ENCODE assay signal across 19 cellular contexts in the genomic region with DNA sequence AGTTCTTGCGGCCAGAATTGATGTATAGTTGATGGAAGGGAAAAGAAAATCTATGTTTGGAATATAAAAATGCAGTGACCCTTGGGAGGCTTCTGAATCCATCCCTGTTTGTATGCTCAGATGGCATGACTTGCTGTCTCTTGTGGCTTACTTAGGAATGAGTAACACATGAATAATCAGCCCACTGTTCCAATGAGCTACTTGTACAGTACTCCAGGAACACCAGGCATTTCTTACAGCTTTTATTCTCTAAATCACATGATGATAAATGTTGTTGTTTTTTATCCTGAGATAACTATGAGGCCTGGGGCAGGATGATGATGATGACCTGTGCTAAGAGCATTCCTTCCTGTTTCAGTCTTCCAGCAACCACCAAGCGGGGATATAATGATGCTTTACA. TPM values are rescaled to one million over a fixed set of nuclear protein-coding genes. Genes with fewer than 3 reads are reported as not detected.
DNase-seq lines count a peak whose midpoint lies in the region; ATAC-seq, FAIRE-seq and TF ChIP-seq lines count a peak whose summit lies in the region.
"Had no signal": no experiment of that assay in that cellular context is flagged by ENCODE, and none has a peak within 500 bp of the region (broad histone marks: within the 10 kb centered on the region; RNA-seq: fewer than 3 reads in every experiment).

No MANE protein-coding gene starts in this region.

- FAIRE-seq in small intestine (lab: Jason Lieb, UNC): no peak

- H3K27ac ChIP-seq in SK-N-SH (ENCODE audit: low read depth in 2 of 2, low read length in 1 of 2): no peak overlapping the region
- H3K27ac ChIP-seq in RWPE1: no peak overlapping the region
- no peak overlapping the region for H3K27ac ChIP-seq in small intestine (ENCODE audit: low read depth in 1 of 2, low read length in 1 of 2)
- H3K27ac ChIP-seq: 22Rv1, heart left ventricle, left ventricle myocardium inferior, tibial nerve had no signal

- no peak for TF ChIP-seq CTCF in SK-N-SH (IDR thresholded peaks at IDR 0.05)
- no peak for TF ChIP-seq CTCF in RWPE1 (conservative IDR thresholded peaks at IDR 0.05; ENCODE audit: low read depth)
- no peak for TF ChIP-seq CTCF in fibroblast of mammary gland (conservative IDR thresholded peaks at IDR 0.05; ENCODE audit: control insufficient read depth, insufficient read depth, low read depth, low read length)

- H3K27ac Mint-ChIP-seq in stimulated activated effector memory CD8-positive, alpha-beta T cell treated with anti-CD3 and anti-CD28 coated beads, Interleukin-12 subunit alpha, Interleukin-12 subunit beta, amount 100 ng/mL, for 72 hours: no peak overlapping the region
- H3K27ac Mint-ChIP-seq in T-helper 2 cell treated with Interferon-gamma antibody and Interleukin-4, amounts not matched to agents 5 μg/mL and 100 μg/mL, for 36 hours: no peak overlapping the region
- H3K27ac Mint-ChIP-seq: nephron progenitor cell had no signal

- no peak overlapping the region for H2AFZ ChIP-seq in SK-N-SH (ENCODE audit: low read depth)

- H3K79me2 ChIP-seq in SK-N-SH (ENCODE audit: insufficient read depth): no peaks in the 10 kb centered on the region

- H3K36me3 Mint-ChIP-seq in stimulated activated effector memory CD8-positive, alpha-beta T cell treated with anti-CD3 and anti-CD28 coated beads, Interleukin-12 subunit alpha, Interleukin-12 subunit beta, amount 100 ng/mL, for 72 hours: no peaks in the 10 kb centered on the region
- H3K36me3 Mint-ChIP-seq in T-helper 2 cell treated with Interferon-gamma antibody and Interleukin-4, amounts not matched to agents 5 μg/mL and 100 μg/mL, for 36 hours (ENCODE audit: low read depth): no peaks in the 10 kb centered on the region

- no peak overlapping the region for H3K4me3 Mint-ChIP-seq in stimulated activated effector memory CD8-positive, alpha-beta T cell treated with anti-CD3 and anti-CD28 coated beads, Interleukin-12 subunit alpha, Interleukin-12 subunit beta, amount 100 ng/mL, for 72 hours
- no peak overlapping the region for H3K4me3 Mint-ChIP-seq in T-helper 2 cell treated with Interferon-gamma antibody and Interleukin-4, amounts not matched to agents 5 μg/mL and 100 μg/mL, for 36 hours
- H3K4me3 Mint-ChIP-seq: nephron progenitor cell had no signal

- CTCF ChIA-PET in SK-N-SH (lab: Yijun Ruan, JAX) (no interaction called here), RWPE1 (lab: Yijun Ruan, JAX) (interaction anchor here (0.6 kb wide), 1 partner anchor 37 kb away, joined by 3 read pairs; no protein-coding TSS in a partner anchor)

- H3K27me3 ChIP-seq in SK-N-SH (ENCODE audit: insufficient read depth) (no peaks in the 10 kb centered on the region), small intestine (ENCODE audit: control insufficient read depth in 2 of 2, insufficient read depth in 2 of 2, low read length in 2 of 2) (no peaks in the 10 kb centered on the region)
- H3K27me3 ChIP-seq: heart left ventricle, tibial nerve had no signal

- H3K4me2 ChIP-seq in SK-N-SH: peak overlapping the region; percentile 5; the same call in 1 of the 2 replicates

- no peaks in the 10 kb centered on the region for H4K20me1 ChIP-seq in SK-N-SH (ENCODE audit: insufficient read depth)

- H3K36me3 ChIP-seq in SK-N-SH (replicated peaks in 1 of 2; ENCODE audit: control insufficient read depth in 1 of 2, insufficient read depth in 2 of 2, low read length in 1 of 2): no peaks in the 10 kb centered on the region
- no peaks in the 10 kb centered on the region for H3K36me3 ChIP-seq in small intestine (ENCODE audit: control insufficient read depth in 2 of 2, insufficient read depth in 2 of 2, low read length in 2 of 2)
- H3K36me3 ChIP-seq: heart left ventricle, left ventricle myocardium inferior, tibial nerve had no signal

- H3K4me1 ChIP-seq in SK-N-SH (ENCODE audit: control insufficient read depth in 1 of 2, insufficient read depth in 2 of 2, low read depth in 1 of 2, low read length in 1 of 2): no peaks in the 10 kb centered on the region
- no peaks in the 10 kb centered on the region for H3K4me1 ChIP-seq in small intestine (ENCODE audit: control insufficient read depth in 2 of 2, insufficient read depth in 1 of 2, low read depth in 1 of 2, low read length in 1 of 2)
- H3K4me1 ChIP-seq: heart left ventricle, left ventricle myocardium inferior, tibial nerve had no signal

- H3K9me3 Mint-ChIP-seq in stimulated activated effector memory CD8-positive, alpha-beta T cell treated with anti-CD3 and anti-CD28 coated beads, Interleukin-12 subunit alpha, Interleukin-12 subunit beta, amount 100 ng/mL, for 72 hours: no peaks in the 10 kb centered on the region
- H3K9me3 Mint-ChIP-seq in T-helper 2 cell treated with Interferon-gamma antibody and Interleukin-4, amounts not matched to agents 5 μg/mL and 100 μg/mL, for 36 hours: no peaks in the 10 kb centered on the region
- H3K9me3 Mint-ChIP-seq: nephron progenitor cell had no signal

- WGBS in SK-N-SH (ENCODE audit: low lambda C conversion rate): 6% methylated on average over 2 of the region's 2 CpGs
- WGBS in small intestine, 3 donors: 81 to 89% (median 88%) methylated on average over 2 of the region's 2 CpGs

- no peaks in the 10 kb centered on the region for H3K4me1 Mint-ChIP-seq in stimulated activated effector memory CD8-positive, alpha-beta T cell treated with anti-CD3 and anti-CD28 coated beads, Interleukin-12 subunit alpha, Interleukin-12 subunit beta, amount 100 ng/mL, for 72 hours
- H3K4me1 Mint-ChIP-seq in T-helper 2 cell treated with Interferon-gamma antibody and Interleukin-4, amounts not matched to agents 5 μg/mL and 100 μg/mL, for 36 hours (ENCODE audit: low read depth): peaks cover 3% of the 10 kb centered on the region

- POLR2A ChIA-PET in SK-N-SH (lab: Yijun Ruan, JAX) (no interaction called here), RWPE1 (lab: Yijun Ruan, JAX; ENCODE audit: low non-redundant PET) (no interaction called here)

- no peak overlapping the region for H3K4me3 ChIP-seq in SK-N-SH (ENCODE audit: low read depth in 2 of 2, low read length in 1 of 2)
- H3K4me3 ChIP-seq in fibroblast of mammary gland (ENCODE audit: control insufficient read depth, low read depth, low read length): no peak overlapping the region
- H3K4me3 ChIP-seq in small intestine (ENCODE audit: low read depth in 1 of 2, low read length in 2 of 2): no peak overlapping the region
- H3K4me3 ChIP-seq: heart left ventricle, left ventricle myocardium inferior, tibial nerve had no signal

- no peak overlapping the region for H3K9ac ChIP-seq in SK-N-SH

- no peak; the same call in 2 of the 3 replicates for ATAC-seq in SK-N-SH treated with all-trans-retinoic acid at 6 μM for 48 hours
- ATAC-seq in stimulated activated effector memory CD8-positive, alpha-beta T cell treated with anti-CD3 and anti-CD28 coated beads, Interleukin-12 subunit alpha, Interleukin-12 subunit beta, amount 100 ng/mL, for 72 hours: peak; percentile 72
- ATAC-seq: heart left ventricle had no signal

- no peak for TF ChIP-seq RAD21 in SK-N-SH (IDR thresholded peaks at IDR 0.05; ENCODE audit: low read length)

- no peaks in the 10 kb centered on the region for H3F3A ChIP-seq in SK-N-SH (replicated peaks; ENCODE audit: insufficient read depth)

- no peaks in the 10 kb centered on the region for H3K9me3 ChIP-seq in SK-N-SH
- H3K9me3 ChIP-seq in small intestine (ENCODE audit: control insufficient read depth, low read depth): no peaks in the 10 kb centered on the region
- H3K9me3 ChIP-seq: heart left ventricle, left ventricle myocardium inferior, tibial nerve had no signal

- peaks cover 3% of the 10 kb centered on the region for H3K27me3 Mint-ChIP-seq in T-helper 2 cell treated with Interferon-gamma antibody and Interleukin-4, amounts not matched to agents 5 μg/mL and 100 μg/mL, for 36 hours (ENCODE audit: low read depth)

- H3K9me2 ChIP-seq in SK-N-SH: no peaks in the 10 kb centered on the region

- DNase-seq in SK-N-SH (no peak), RWPE1 (ENCODE audit: low spot score) (peak; percentile 51), fibroblast of mammary gland (ENCODE audit: low read depth) (peak; percentile 95), small intestine (no peak)
- no peak for DNase-seq in stimulated activated effector memory CD8-positive, alpha-beta T cell treated with anti-CD3 and anti-CD28 coated beads, Interleukin-12 subunit alpha, Interleukin-12 subunit beta, amount 100 ng/mL, for 72 hours (ENCODE audit: low spot score in 2 of 2)
- no peak for DNase-seq in activated CD4-positive, alpha-beta T cell treated with anti-CD3 and anti-CD28 coated beads for 4 hours
- DNase-seq in T-helper 2 cell treated with Interferon-gamma antibody and Interleukin-4, amounts not matched to agents 5 μg/mL and 100 μg/mL, for 36 hours (ENCODE audit: low spot score): no peak
- DNase-seq: activated CD4-positive, alpha-beta T cell treated with anti-CD3 and anti-CD28 coated beads, Interleukin-2, amount 50 U/mL, for 48 hours; activated effector memory CD4-positive, alpha-beta T cell treated with anti-CD3 and anti-CD28 coated beads, Interleukin-2, amount 50 U/mL, for 16 hours; DND-41; heart left ventricle; KG1; left ventricle myocardium inferior; NCI-H2081; nephron progenitor cell; NK-92 treated with Interleukin-12 subunit alpha and Interleukin-12 subunit beta, amount 100 ng/mL, for 24 hours had no signal

- TF ChIP-seq EP300 in SK-N-SH (IDR thresholded peaks at IDR 0.05; ENCODE audit: borderline replicate concordance in 1 of 2, low read depth in 1 of 2, low read length in 1 of 2): no peak

TF ChIP-seq in SK-N-SH, 30 proteins besides CTCF, POLR2A, EP300 and RAD21 (continues in another document):
- TF ChIP-seq GABPA (IDR thresholded peaks at IDR 0.05; ENCODE audit: low read depth) (no peak), FOSL2 (IDR thresholded peaks at IDR 0.05; ENCODE audit: borderline replicate concordance, low read depth) (no peak), GATA2 (CRISPR knock-in tag; IDR thresholded peaks at IDR 0.05) (no peak), RCOR1 (IDR thresholded peaks at IDR 0.05; ENCODE audit: low read length) (no peak)

TF ChIP-seq in SK-N-SH treated with all-trans-retinoic acid at 6 μM for 48 hours, 23 proteins besides CTCF, POLR2A, EP300 and RAD21 (continues in another document):
- TF ChIP-seq BACH2 (CRISPR knock-in tag; IDR thresholded peaks at IDR 0.05; ENCODE audit: borderline replicate concordance) (no peak), PPARA (CRISPR knock-in tag; IDR thresholded peaks at IDR 0.05; ENCODE audit: borderline replicate concordance) (no peak), ZNF565 (CRISPR knock-in tag; conservative IDR thresholded peaks at IDR 0.05; ENCODE audit: low read depth) (no peak), ZNF8 (CRISPR knock-in tag; IDR thresholded peaks at IDR 0.05) (no peak)

RNA-seq across cellular contexts. Expression of a gene that starts 18.9 kb away (rescaled TPM):
- polyA plus RNA-seq in SK-N-SH (2012; rRNA removed): not detected in 2 replicates
- not detected in 2 replicates for polyA plus RNA-seq in SK-N-SH (2012; cell fraction: cytosol; rRNA removed)
- polyA plus RNA-seq in SK-N-SH (2012; cell fraction: nucleus; rRNA removed): not detected in 2 replicates
- polyA plus RNA-seq in small intestine: under 1 TPM in 2 of 3 donors, not detected in 1; 0.10 to 0.27 TPM
- polyA plus RNA-seq: heart left ventricle had no signal

Comparison
In these comparisons a context has a peak if more than half of its experiments do, and no peak if none do; other contexts are left out.
1. DNase-seq: peak in RWPE1 (single experiment) and fibroblast of mammary gland (single experiment); none in SK-N-SH (single experiment), stimulated activated effector memory CD8-positive, alpha-beta T cell treated with anti-CD3 and anti-CD28 coated beads, Interleukin-12 subunit alpha, Interleukin-12 subunit beta, amount 100 ng/mL, for 72 hours (0 of 2), activated CD4-positive, alpha-beta T cell treated with anti-CD3 and anti-CD28 coated beads for 4 hours (0 of 2), T-helper 2 cell treated with Interferon-gamma antibody and Interleukin-4, amounts not matched to agents 5 μg/mL and 100 μg/mL, for 36 hours (single experiment) and small intestine (single experiment).